1 cellular context compared by ENCODE assay signal in the genomic region with DNA sequence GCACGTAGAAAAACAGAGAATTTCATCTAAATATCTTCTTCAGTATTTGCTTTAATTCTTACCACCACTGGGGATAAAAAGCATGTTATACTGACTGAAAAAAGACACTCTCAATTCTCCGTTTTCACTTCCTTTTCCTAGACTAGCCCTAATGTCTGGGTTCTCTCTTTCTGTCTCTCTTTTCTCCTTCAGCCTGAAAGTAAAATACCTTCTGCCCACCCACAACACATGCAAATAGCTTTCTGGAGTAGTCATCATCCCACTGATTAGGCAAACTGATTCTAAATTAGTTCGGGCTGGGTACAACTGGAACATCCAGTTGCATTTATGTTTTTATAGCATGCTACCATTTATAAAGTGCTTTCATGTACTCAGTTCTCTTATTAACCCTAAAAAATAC.
TF ChIP-seq lines count a peak whose summit lies in the region.

No MANE protein-coding gene starts in this region.

TF ChIP-seq in GM23338, 12 proteins besides CTCF, POLR2A, EP300 and RAD21 (continued from another document):
- TF ChIP-seq, protein P1, sequence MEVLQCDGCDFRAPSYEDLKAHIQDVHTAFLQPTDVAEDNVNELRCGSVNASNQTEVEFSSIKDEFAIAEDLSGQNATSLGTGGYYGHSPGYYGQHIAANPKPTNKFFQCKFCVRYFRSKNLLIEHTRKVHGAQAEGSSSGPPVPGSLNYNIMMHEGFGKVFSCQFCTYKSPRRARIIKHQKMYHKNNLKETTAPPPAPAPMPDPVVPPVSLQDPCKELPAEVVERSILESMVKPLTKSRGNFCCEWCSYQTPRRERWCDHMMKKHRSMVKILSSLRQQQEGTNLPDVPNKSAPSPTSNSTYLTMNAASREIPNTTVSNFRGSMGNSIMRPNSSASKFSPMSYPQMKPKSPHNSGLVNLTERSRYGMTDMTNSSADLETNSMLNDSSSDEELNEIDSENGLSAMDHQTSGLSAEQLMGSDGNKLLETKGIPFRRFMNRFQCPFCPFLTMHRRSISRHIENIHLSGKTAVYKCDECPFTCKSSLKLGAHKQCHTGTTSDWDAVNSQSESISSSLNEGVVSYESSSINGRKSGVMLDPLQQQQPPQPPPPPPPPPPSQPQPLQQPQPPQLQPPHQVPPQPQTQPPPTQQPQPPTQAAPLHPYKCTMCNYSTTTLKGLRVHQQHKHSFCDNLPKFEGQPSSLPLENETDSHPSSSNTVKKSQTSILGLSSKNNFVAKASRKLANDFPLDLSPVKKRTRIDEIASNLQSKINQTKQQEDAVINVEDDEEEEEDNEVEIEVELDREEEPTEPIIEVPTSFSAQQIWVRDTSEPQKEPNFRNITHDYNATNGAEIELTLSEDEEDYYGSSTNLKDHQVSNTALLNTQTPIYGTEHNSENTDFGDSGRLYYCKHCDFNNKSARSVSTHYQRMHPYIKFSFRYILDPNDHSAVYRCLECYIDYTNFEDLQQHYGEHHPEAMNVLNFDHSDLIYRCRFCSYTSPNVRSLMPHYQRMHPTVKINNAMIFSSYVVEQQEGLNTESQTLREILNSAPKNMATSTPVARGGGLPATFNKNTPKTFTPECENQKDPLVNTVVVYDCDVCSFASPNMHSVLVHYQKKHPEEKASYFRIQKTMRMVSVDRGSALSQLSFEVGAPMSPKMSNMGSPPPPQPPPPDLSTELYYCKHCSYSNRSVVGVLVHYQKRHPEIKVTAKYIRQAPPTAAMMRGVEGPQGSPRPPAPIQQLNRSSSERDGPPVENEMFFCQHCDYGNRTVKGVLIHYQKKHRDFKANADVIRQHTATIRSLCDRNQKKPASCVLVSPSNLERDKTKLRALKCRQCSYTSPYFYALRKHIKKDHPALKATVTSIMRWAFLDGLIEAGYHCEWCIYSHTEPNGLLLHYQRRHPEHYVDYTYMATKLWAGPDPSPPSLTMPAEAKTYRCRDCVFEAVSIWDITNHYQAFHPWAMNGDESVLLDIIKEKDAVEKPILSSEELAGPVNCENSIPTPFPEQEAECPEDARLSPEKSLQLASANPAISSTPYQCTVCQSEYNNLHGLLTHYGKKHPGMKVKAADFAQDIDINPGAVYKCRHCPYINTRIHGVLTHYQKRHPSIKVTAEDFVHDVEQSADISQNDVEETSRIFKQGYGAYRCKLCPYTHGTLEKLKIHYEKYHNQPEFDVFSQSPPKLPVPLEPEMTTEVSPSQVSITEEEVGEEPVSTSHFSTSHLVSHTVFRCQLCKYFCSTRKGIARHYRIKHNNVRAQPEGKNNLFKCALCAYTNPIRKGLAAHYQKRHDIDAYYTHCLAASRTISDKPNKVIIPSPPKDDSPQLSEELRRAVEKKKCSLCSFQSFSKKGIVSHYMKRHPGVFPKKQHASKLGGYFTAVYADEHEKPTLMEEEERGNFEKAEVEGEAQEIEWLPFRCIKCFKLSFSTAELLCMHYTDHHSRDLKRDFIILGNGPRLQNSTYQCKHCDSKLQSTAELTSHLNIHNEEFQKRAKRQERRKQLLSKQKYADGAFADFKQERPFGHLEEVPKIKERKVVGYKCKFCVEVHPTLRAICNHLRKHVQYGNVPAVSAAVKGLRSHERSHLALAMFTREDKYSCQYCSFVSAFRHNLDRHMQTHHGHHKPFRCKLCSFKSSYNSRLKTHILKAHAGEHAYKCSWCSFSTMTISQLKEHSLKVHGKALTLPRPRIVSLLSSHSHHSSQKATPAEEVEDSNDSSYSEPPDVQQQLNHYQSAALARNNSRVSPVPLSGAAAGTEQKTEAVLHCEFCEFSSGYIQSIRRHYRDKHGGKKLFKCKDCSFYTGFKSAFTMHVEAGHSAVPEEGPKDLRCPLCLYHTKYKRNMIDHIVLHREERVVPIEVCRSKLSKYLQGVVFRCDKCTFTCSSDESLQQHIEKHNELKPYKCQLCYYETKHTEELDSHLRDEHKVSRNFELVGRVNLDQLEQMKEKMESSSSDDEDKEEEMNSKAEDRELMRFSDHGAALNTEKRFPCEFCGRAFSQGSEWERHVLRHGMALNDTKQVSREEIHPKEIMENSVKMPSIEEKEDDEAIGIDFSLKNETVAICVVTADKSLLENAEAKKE (CRISPR knock-in tag; IDR thresholded peaks at IDR 0.05), result no peak
- TF ChIP-seq, protein P2, sequence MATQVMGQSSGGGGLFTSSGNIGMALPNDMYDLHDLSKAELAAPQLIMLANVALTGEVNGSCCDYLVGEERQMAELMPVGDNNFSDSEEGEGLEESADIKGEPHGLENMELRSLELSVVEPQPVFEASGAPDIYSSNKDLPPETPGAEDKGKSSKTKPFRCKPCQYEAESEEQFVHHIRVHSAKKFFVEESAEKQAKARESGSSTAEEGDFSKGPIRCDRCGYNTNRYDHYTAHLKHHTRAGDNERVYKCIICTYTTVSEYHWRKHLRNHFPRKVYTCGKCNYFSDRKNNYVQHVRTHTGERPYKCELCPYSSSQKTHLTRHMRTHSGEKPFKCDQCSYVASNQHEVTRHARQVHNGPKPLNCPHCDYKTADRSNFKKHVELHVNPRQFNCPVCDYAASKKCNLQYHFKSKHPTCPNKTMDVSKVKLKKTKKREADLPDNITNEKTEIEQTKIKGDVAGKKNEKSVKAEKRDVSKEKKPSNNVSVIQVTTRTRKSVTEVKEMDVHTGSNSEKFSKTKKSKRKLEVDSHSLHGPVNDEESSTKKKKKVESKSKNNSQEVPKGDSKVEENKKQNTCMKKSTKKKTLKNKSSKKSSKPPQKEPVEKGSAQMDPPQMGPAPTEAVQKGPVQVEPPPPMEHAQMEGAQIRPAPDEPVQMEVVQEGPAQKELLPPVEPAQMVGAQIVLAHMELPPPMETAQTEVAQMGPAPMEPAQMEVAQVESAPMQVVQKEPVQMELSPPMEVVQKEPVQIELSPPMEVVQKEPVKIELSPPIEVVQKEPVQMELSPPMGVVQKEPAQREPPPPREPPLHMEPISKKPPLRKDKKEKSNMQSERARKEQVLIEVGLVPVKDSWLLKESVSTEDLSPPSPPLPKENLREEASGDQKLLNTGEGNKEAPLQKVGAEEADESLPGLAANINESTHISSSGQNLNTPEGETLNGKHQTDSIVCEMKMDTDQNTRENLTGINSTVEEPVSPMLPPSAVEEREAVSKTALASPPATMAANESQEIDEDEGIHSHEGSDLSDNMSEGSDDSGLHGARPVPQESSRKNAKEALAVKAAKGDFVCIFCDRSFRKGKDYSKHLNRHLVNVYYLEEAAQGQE (IDR thresholded peaks at IDR 0.05; ENCODE audit: unreplicated experiment), result no peak
